Comparison of ENCODE assay signal across 9 cellular contexts in the genomic region with DNA sequence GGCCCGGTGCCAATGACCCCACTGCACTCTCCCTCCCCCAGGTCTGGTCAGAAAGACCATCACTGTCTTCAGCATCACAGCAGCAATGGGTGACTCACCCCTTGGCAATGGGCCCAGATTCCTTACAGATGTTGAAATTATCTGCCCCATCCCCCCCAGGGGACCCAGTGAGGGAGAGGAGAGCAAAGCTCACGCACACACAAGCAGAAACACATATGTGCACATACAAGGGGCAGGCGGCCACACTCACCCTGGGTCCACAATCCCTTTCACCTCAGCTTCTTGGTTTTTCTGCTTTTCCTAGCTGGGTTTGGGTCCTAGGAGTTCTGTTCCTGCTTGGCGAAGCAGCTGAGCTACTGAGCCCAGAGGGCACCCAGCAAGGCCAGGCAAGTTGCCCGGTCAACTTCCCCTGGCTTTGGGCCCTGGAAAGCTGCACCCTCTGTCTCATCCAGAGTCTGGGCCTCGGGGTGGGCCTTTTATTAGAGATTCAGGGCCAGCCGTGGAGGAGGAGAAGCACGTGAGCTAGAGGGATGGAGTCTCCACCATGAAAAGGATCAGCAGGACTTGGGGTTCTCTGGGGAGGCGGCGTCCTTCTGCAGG. TPM values are rescaled to one million over a fixed set of nuclear protein-coding genes. Genes with fewer than 3 reads are reported as not detected.
A peak's percentile ranks its signal among the peaks of the same experiment; 100 is the strongest.
DNase-seq lines count a peak whose midpoint lies in the region; ATAC-seq and TF ChIP-seq lines count a peak whose summit lies in the region.
"Had no signal": no experiment of that assay in that cellular context is flagged by ENCODE, and none has a peak within 500 bp of the region (broad histone marks: within the 10 kb centered on the region; RNA-seq: fewer than 3 reads in every experiment).

No MANE protein-coding gene starts in this region.

- peak overlapping the region; percentile 85 for H3K9ac ChIP-seq in SK-N-MC (ENCODE audit: insufficient read length)

- H3K4me1 ChIP-seq in BE2C, result peaks cover 15% of the 10 kb centered on the region
- H3K4me1 ChIP-seq in mucosa of descending colon (ENCODE audit: low read depth), result peaks cover 15% of the 10 kb centered on the region
- peaks cover 30 to 59% (median 42%) of the 10 kb centered on the region in 4 donors for H3K4me1 ChIP-seq in transverse colon

- intact Hi-C loops in mucosa of descending colon (cut with DNase I, micrococcal nuclease) (no loop called here), transverse colon (cut with DNase I; ENCODE audit: low total_unique reads) (no loop called here)

- 55% methylated on average over 10 of the region's 10 CpGs; no CpG with 5 or more reads in 1 of the 2 donors for WGBS in transverse colon (ENCODE audit: low coverage in 1 of 2), 2 donors

- no peaks in the 10 kb centered on the region for H3K36me3 ChIP-seq in BE2C
- peaks cover 55% of the 10 kb centered on the region for H3K36me3 ChIP-seq in SK-N-MC (ENCODE audit: insufficient read depth, low read length)
- no peaks in the 10 kb centered on the region for H3K36me3 ChIP-seq in mucosa of descending colon (ENCODE audit: low read depth)
- H3K36me3 ChIP-seq in transverse colon, result no peaks in the 10 kb centered on the region

- no peaks in the 10 kb centered on the region for H3K27me3 ChIP-seq in BE2C
- H3K27me3 ChIP-seq in transverse colon, result peaks cover 13% of the 10 kb centered on the region

- no peak for TF ChIP-seq POLR2A in transverse colon (IDR thresholded peaks at IDR 0.05)

- peak overlapping the region; percentile 72 for H3K27ac ChIP-seq in SK-N-MC
- peak overlapping the region; percentile 84 to 93 (median 87) for H3K27ac ChIP-seq in transverse colon

- no peak for TF ChIP-seq CTCF in BE2C (IDR thresholded peaks at IDR 0.05; ENCODE audit: low read depth, low read length)
- TF ChIP-seq CTCF in HFF-Myc (IDR thresholded peaks at IDR 0.05; ENCODE audit: low read depth, low read length, missing control alignments), result no peak
- no peak for TF ChIP-seq CTCF in epithelial cell of proximal tubule (conservative IDR thresholded peaks at IDR 0.05; ENCODE audit: low read depth, low read length)
- TF ChIP-seq CTCF in mucosa of descending colon (IDR thresholded peaks at IDR 0.05), result no peak
- TF ChIP-seq CTCF in transverse colon (IDR thresholded peaks at IDR 0.05), result no peak

- ATAC-seq in mucosa of descending colon (peak; percentile 28), HG03280 (IDR thresholded peaks at IDR 0.05; ENCODE audit: unreplicated experiment) (no peak)

- peak; percentile 87 for DNase-seq in BE2C
- peak; percentile 98 for DNase-seq in HFF-Myc (ENCODE audit: extremely low read depth, low read depth)
- peak; percentile 69 for DNase-seq in SK-N-MC (ENCODE audit: low read depth, low spot score)
- peak; percentile 72 for DNase-seq in epithelial cell of proximal tubule (ENCODE audit: low read depth)
- DNase-seq in mucosa of descending colon, result peak; percentile 64 to 78 (median 77)
- peak; percentile 80 for DNase-seq in transverse colon
- no peak for DNase-seq in SK-N-DZ (ENCODE audit: low spot score)
- DNase-seq: natural killer cell had no signal

- H3K9me3 ChIP-seq in BE2C, result no peaks in the 10 kb centered on the region
- no peaks in the 10 kb centered on the region for H3K9me3 ChIP-seq in SK-N-MC (ENCODE audit: low read depth, low read length)
- H3K9me3 ChIP-seq in mucosa of descending colon, result no peaks in the 10 kb centered on the region
- H3K9me3 ChIP-seq in transverse colon, result no peaks in the 10 kb centered on the region

- in situ Hi-C loops in transverse colon (cut with MboI; ENCODE audit: low pct_ligation_motif_present in 1 of 4, low pct_unique_long_range_greater_than_20kb in 1 of 4, low sequenced_read_pairs in 3 of 4), result no loop called here

- no peak for TF ChIP-seq EP300 in transverse colon (IDR thresholded peaks at IDR 0.05; ENCODE audit: low read depth)

- H3K4me3 ChIP-seq in BE2C (ENCODE audit: low read depth, low read length) (no peak overlapping the region), HFF-Myc (replicated peaks; ENCODE audit: low read depth, low read length) (peak overlapping the region; percentile 86), SK-N-MC (peak overlapping the region; percentile 85), epithelial cell of proximal tubule (ENCODE audit: low read depth, low read length) (no peak overlapping the region), mucosa of descending colon (no peak overlapping the region), transverse colon (no peak overlapping the region)

RNA-seq across cellular contexts. Expression of gene COL16A1, which starts 2.6 kb away (rescaled TPM):
- polyA plus RNA-seq in BE2C (2012; ENCODE audit: insufficient read depth, insufficient read length, low read depth), result 3.4 TPM
- 5.2 and 5.3 TPM in 2 replicates for total RNA-seq in epithelial cell of proximal tubule
- 10 to 100 TPM; 11.2 to 62.9 (median 19.3) TPM for total RNA-seq in mucosa of descending colon
- total RNA-seq in transverse colon, result 100 to 1,000 TPM in 1 of 4 donors, 10 to 100 TPM in 3; 14.3 to 135 (median 40.1) TPM
- 3.5 and 5.8 TPM in 2 replicates for polyA plus RNA-seq in SK-N-DZ (2014; cell fraction: cytosol; rRNA removed)
- polyA plus RNA-seq in SK-N-DZ (2014; cell fraction: nucleus; rRNA removed), result 70.8 and 89.0 TPM in 2 replicates

RNA-seq across cellular contexts. Expression of gene PEF1, which starts 56.6 kb away (rescaled TPM):
- polyA plus RNA-seq in BE2C (2012; ENCODE audit: insufficient read depth, insufficient read length, low read depth), result 94.0 TPM
- total RNA-seq in epithelial cell of proximal tubule, result 71.7 and 116 TPM in 2 replicates
- total RNA-seq in mucosa of descending colon, result 10 to 100 TPM; 47.5 to 54.5 (median 52.9) TPM
- 10 to 100 TPM; 12.3 to 61.7 (median 49.9) TPM for total RNA-seq in transverse colon
- polyA plus RNA-seq in SK-N-DZ (2014; cell fraction: cytosol; rRNA removed), result 52.4 and 54.0 TPM in 2 replicates
- polyA plus RNA-seq in SK-N-DZ (2014; cell fraction: nucleus; rRNA removed), result 29.5 and 32.3 TPM in 2 replicates

Comparison
In these comparisons a context has a peak if more than half of its experiments do, and no peak if none do; other contexts are left out.
1. H3K4me3 ChIP-seq: peak in HFF-Myc (single experiment) and SK-N-MC (single experiment); none in BE2C (single experiment), epithelial cell of proximal tubule (single experiment), mucosa of descending colon (single experiment) and transverse colon (0 of 4).